ENCODE assay signal across 20 cellular contexts in genomic region chr1:30052178-30052577, GRCh38.
"Had no signal": no experiment of that assay in that cellular context is flagged by ENCODE, and none has a peak within 500 bp of the region (broad histone marks: within the 10 kb centered on the region; RNA-seq: fewer than 3 reads in every experiment).

No MANE protein-coding gene starts in this region.

- H3K27ac Mint-ChIP-seq: activated CD4-positive, alpha-beta memory T cell treated with anti-CD3 and anti-CD28 coated beads, Interleukin-2, amount 10 ng/mL, durations not matched to agents 7 days and 5 days; activated CD8-positive, alpha-beta memory T cell treated with anti-CD3 and anti-CD28 coated beads, Interleukin-2, amount 10 ng/mL, durations not matched to agents 7 days and 5 days; immature natural killer cell; progenitor cell of endocrine pancreas; T-helper 2 cell treated with Interferon-gamma antibody and Interleukin-4, amounts not matched to agents 5 μg/mL and 100 μg/mL, for 36 hours had no signal

- DNase-seq: activated CD4-positive, alpha-beta memory T cell treated with anti-CD3 and anti-CD28 coated beads, Interleukin-2, amount 10 ng/mL, durations not matched to agents 7 days and 5 days; activated CD4-positive, alpha-beta T cell treated with anti-CD3 and anti-CD28 coated beads for 48 hours; activated CD4-positive, CD25-positive, alpha-beta regulatory T cell; activated CD8-positive, alpha-beta memory T cell treated with anti-CD3 and anti-CD28 coated beads, Interleukin-2, amount 10 ng/mL, durations not matched to agents 7 days and 5 days; activated naive CD4-positive, alpha-beta T cell treated with Interleukin-2 at 50 U/mL for 16 hours; body of pancreas; effector memory CD8-positive, alpha-beta T cell; immature natural killer cell; kidney glomerular epithelial cell; left ventricle myocardium inferior; mammary epithelial cell; stimulated activated CD4-positive, alpha-beta T cell treated with anti-CD3 and anti-CD28 coated beads, Interleukin-2, amount 100 ng/mL, for 24 hours; stimulated activated naive CD8-positive, alpha-beta T cell treated with anti-CD3 and anti-CD28 coated beads, Interleukin-15, Interleukin-2, amounts not matched to agents 100 U/mL and 50 U/mL, for 24 hours; substantia nigra; uterus had no signal

- H3K27ac ChIP-seq: body of pancreas, epithelial cell of prostate, left ventricle myocardium inferior, tibial artery, uterus had no signal

- H3K4me3 Mint-ChIP-seq: activated CD4-positive, alpha-beta memory T cell treated with anti-CD3 and anti-CD28 coated beads, Interleukin-2, amount 10 ng/mL, durations not matched to agents 7 days and 5 days; activated CD8-positive, alpha-beta memory T cell treated with anti-CD3 and anti-CD28 coated beads, Interleukin-2, amount 10 ng/mL, durations not matched to agents 7 days and 5 days; effector memory CD8-positive, alpha-beta T cell; immature natural killer cell; neural crest cell; T-helper 2 cell treated with Interferon-gamma antibody and Interleukin-4, amounts not matched to agents 5 μg/mL and 100 μg/mL, for 36 hours had no signal

- H3K4me1 Mint-ChIP-seq: activated CD4-positive, alpha-beta memory T cell treated with anti-CD3 and anti-CD28 coated beads, Interleukin-2, amount 10 ng/mL, durations not matched to agents 7 days and 5 days; activated CD8-positive, alpha-beta memory T cell treated with anti-CD3 and anti-CD28 coated beads, Interleukin-2, amount 10 ng/mL, durations not matched to agents 7 days and 5 days had no signal

- H3K27me3 ChIP-seq: body of pancreas, uterus had no signal

- H3K9me3 Mint-ChIP-seq: activated CD4-positive, alpha-beta memory T cell treated with anti-CD3 and anti-CD28 coated beads, Interleukin-2, amount 10 ng/mL, durations not matched to agents 7 days and 5 days; effector memory CD8-positive, alpha-beta T cell; immature natural killer cell; neural crest cell; T-helper 2 cell treated with Interferon-gamma antibody and Interleukin-4, amounts not matched to agents 5 μg/mL and 100 μg/mL, for 36 hours had no signal

- H3K9me3 ChIP-seq: body of pancreas, left ventricle myocardium inferior, tibial artery, uterus had no signal

- H3K4me1 ChIP-seq: body of pancreas, left ventricle myocardium inferior, tibial artery, uterus had no signal

- H3K4me3 ChIP-seq: body of pancreas, left ventricle myocardium inferior, tibial artery, uterus had no signal

- H3K36me3 ChIP-seq: left ventricle myocardium inferior, tibial artery, uterus had no signal

- ATAC-seq: activated CD8-positive, alpha-beta memory T cell treated with anti-CD3 and anti-CD28 coated beads, Interleukin-2, amount 10 ng/mL, durations not matched to agents 7 days and 5 days; body of pancreas; effector memory CD8-positive, alpha-beta T cell; stimulated activated naive CD8-positive, alpha-beta T cell treated with anti-CD3 and anti-CD28 coated beads, Interleukin-15, Interleukin-2, amounts not matched to agents 100 U/mL and 50 U/mL, for 24 hours had no signal

- H3K36me3 Mint-ChIP-seq: activated CD8-positive, alpha-beta memory T cell treated with anti-CD3 and anti-CD28 coated beads, Interleukin-2, amount 10 ng/mL, durations not matched to agents 7 days and 5 days; immature natural killer cell had no signal
